In the genomic region with DNA sequence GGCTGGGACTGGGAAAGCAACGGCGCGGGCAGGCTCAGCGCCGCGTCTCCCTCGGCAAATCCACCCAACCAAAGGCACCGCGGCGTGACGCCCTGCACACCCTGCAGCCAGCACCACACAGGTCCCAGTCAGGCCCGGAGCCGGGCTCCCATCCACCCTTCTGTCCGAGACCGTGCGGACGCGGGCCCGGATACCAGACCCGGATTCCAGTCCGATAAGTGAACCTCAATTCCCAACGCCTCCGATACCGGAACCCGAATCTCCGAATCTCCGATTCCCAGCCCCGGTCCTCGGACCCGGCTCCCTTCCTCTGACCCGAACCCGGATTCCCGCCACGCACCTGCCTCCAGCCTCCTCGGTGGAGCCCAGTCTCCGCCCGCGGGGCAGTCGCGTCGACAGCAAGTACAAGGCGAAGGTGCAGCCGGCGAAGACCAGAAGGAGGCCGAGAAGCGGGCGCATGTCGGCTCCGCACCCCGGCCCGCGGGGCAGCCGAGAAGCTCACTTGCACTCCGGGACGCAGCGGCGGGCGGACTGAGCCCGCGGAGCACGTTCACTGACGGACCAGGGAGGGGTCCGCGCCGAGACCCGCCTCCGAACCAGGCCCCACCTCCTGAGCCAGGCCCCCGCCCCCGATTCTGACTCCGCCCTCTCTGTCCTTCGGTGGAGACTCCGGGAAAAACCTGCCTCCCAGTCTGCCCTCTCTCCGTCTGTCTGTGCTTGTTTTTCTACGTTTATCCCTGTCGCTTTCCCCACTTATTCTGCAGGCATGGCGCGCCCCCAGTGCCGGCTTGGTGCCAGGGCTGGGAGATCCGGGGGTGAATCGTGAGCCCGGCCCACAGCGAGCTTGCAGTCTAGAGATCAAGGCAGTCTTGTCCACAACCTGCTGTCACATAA, we compare ENCODE assay signal across 1 cellular context.
TF ChIP-seq lines count a peak whose summit lies in the region.

A gene (minus strand): TSS at position 533 of the 894 bp plus-strand sequence. CDS start 74 bp downstream, at position 459.

TF ChIP-seq in HepG2, 621 proteins besides CTCF, POLR2A, EP300 and RAD21 (continued from another document and continues in another):
- TF ChIP-seq, protein P1, sequence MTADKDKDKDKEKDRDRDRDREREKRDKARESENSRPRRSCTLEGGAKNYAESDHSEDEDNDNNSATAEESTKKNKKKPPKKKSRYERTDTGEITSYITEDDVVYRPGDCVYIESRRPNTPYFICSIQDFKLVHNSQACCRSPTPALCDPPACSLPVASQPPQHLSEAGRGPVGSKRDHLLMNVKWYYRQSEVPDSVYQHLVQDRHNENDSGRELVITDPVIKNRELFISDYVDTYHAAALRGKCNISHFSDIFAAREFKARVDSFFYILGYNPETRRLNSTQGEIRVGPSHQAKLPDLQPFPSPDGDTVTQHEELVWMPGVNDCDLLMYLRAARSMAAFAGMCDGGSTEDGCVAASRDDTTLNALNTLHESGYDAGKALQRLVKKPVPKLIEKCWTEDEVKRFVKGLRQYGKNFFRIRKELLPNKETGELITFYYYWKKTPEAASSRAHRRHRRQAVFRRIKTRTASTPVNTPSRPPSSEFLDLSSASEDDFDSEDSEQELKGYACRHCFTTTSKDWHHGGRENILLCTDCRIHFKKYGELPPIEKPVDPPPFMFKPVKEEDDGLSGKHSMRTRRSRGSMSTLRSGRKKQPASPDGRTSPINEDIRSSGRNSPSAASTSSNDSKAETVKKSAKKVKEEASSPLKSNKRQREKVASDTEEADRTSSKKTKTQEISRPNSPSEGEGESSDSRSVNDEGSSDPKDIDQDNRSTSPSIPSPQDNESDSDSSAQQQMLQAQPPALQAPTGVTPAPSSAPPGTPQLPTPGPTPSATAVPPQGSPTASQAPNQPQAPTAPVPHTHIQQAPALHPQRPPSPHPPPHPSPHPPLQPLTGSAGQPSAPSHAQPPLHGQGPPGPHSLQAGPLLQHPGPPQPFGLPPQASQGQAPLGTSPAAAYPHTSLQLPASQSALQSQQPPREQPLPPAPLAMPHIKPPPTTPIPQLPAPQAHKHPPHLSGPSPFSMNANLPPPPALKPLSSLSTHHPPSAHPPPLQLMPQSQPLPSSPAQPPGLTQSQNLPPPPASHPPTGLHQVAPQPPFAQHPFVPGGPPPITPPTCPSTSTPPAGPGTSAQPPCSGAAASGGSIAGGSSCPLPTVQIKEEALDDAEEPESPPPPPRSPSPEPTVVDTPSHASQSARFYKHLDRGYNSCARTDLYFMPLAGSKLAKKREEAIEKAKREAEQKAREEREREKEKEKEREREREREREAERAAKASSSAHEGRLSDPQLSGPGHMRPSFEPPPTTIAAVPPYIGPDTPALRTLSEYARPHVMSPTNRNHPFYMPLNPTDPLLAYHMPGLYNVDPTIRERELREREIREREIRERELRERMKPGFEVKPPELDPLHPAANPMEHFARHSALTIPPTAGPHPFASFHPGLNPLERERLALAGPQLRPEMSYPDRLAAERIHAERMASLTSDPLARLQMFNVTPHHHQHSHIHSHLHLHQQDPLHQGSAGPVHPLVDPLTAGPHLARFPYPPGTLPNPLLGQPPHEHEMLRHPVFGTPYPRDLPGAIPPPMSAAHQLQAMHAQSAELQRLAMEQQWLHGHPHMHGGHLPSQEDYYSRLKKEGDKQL (CRISPR knock-in tag; IDR thresholded peaks at IDR 0.05; ENCODE audit: low read depth): peak; percentile 49; the same call in 1 of the 2 replicates
- TF ChIP-seq ZNF570 (CRISPR knock-in tag; IDR thresholded peaks at IDR 0.05; ENCODE audit: borderline replicate concordance) (no peak; the same call in 1 of the 2 replicates), FOSL1 (CRISPR knock-in tag; IDR thresholded peaks at IDR 0.05; ENCODE audit: borderline replicate concordance) (no peak), NFYC (CRISPR knock-in tag; IDR thresholded peaks at IDR 0.05) (no peak), ZEB1 (IDR thresholded peaks at IDR 0.05; ENCODE audit: insufficient replicate concordance, low read depth) (peak; percentile 75), KDM6A (CRISPR knock-in tag; IDR thresholded peaks at IDR 0.05; ENCODE audit: low read depth) (0 out of 2 replicates have a peak, but pooled peaks have one; percentile 9), KDM1A (CRISPR knock-in tag; IDR thresholded peaks at IDR 0.05) (no peak), MIER3 (CRISPR knock-in tag; IDR thresholded peaks at IDR 0.05; ENCODE audit: borderline replicate concordance) (peak; percentile 86), ZNF660 (CRISPR knock-in tag; IDR thresholded peaks at IDR 0.05; ENCODE audit: borderline replicate concordance, low read depth) (no peak), ZFP36 (IDR thresholded peaks at IDR 0.05; ENCODE audit: borderline replicate concordance, low read depth, low read length, partially characterized antibody) (no peak), HNF4G (IDR thresholded peaks at IDR 0.05; ENCODE audit: borderline replicate concordance, low read depth, low read length) (peak; percentile 41; the same call in 1 of the 2 replicates), HNF4G (CRISPR knock-in tag; IDR thresholded peaks at IDR 0.05; ENCODE audit: borderline replicate concordance, low read depth) (peak; percentile 69; the same call in 1 of the 2 replicates), RBM22 (optimal IDR thresholded peaks at IDR 0.05; ENCODE audit: low read length) (no peak), ZNF724P (CRISPR knock-in tag; IDR thresholded peaks at IDR 0.05; ENCODE audit: borderline replicate concordance) (peak; percentile 96), ZNF30 (CRISPR knock-in tag; IDR thresholded peaks at IDR 0.05) (no peak; the same call in 1 of the 2 replicates), IKZF4 (CRISPR knock-in tag; IDR thresholded peaks at IDR 0.05; ENCODE audit: borderline replicate concordance, low read depth, not compliant biosample characterization) (peak; percentile 86), ADNP (CRISPR knock-in tag; IDR thresholded peaks at IDR 0.05) (no peak), RXRA (CRISPR knock-in tag; IDR thresholded peaks at IDR 0.05) (peak; percentile 87)
- TF ChIP-seq, protein P2, sequence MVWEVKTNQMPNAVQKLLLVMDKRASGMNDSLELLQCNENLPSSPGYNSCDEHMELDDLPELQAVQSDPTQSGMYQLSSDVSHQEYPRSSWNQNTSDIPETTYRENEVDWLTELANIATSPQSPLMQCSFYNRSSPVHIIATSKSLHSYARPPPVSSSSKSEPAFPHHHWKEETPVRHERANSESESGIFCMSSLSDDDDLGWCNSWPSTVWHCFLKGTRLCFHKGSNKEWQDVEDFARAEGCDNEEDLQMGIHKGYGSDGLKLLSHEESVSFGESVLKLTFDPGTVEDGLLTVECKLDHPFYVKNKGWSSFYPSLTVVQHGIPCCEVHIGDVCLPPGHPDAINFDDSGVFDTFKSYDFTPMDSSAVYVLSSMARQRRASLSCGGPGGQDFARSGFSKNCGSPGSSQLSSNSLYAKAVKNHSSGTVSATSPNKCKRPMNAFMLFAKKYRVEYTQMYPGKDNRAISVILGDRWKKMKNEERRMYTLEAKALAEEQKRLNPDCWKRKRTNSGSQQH (CRISPR knock-in tag; IDR thresholded peaks at IDR 0.05; ENCODE audit: low read depth): peak; percentile 92; the same call in 1 of the 2 replicates
- TF ChIP-seq, protein P3, sequence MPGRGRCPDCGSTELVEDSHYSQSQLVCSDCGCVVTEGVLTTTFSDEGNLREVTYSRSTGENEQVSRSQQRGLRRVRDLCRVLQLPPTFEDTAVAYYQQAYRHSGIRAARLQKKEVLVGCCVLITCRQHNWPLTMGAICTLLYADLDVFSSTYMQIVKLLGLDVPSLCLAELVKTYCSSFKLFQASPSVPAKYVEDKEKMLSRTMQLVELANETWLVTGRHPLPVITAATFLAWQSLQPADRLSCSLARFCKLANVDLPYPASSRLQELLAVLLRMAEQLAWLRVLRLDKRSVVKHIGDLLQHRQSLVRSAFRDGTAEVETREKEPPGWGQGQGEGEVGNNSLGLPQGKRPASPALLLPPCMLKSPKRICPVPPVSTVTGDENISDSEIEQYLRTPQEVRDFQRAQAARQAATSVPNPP (CRISPR knock-in tag; IDR thresholded peaks at IDR 0.05): no peak; the same call in 1 of the 2 replicates
- TF ChIP-seq, protein P4, sequence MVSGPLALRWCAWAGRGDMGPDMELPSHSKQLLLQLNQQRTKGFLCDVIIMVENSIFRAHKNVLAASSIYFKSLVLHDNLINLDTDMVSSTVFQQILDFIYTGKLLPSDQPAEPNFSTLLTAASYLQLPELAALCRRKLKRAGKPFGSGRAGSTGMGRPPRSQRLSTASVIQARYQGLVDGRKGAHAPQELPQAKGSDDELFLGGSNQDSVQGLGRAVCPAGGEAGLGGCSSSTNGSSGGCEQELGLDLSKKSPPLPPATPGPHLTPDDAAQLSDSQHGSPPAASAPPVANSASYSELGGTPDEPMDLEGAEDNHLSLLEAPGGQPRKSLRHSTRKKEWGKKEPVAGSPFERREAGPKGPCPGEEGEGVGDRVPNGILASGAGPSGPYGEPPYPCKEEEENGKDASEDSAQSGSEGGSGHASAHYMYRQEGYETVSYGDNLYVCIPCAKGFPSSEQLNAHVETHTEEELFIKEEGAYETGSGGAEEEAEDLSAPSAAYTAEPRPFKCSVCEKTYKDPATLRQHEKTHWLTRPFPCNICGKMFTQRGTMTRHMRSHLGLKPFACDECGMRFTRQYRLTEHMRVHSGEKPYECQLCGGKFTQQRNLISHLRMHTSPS (CRISPR knock-in tag; IDR thresholded peaks at IDR 0.05; ENCODE audit: low read depth): 0 out of 2 replicates have a peak, but pooled peaks have one; percentile 34
- TF ChIP-seq, protein P5, sequence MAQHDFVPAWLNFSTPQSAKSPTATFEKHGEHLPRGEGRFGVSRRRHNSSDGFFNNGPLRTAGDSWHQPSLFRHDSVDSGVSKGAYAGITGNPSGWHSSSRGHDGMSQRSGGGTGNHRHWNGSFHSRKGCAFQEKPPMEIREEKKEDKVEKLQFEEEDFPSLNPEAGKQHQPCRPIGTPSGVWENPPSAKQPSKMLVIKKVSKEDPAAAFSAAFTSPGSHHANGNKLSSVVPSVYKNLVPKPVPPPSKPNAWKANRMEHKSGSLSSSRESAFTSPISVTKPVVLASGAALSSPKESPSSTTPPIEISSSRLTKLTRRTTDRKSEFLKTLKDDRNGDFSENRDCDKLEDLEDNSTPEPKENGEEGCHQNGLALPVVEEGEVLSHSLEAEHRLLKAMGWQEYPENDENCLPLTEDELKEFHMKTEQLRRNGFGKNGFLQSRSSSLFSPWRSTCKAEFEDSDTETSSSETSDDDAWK (CRISPR knock-in tag; IDR thresholded peaks at IDR 0.05): no peak
- TF ChIP-seq, protein P6, sequence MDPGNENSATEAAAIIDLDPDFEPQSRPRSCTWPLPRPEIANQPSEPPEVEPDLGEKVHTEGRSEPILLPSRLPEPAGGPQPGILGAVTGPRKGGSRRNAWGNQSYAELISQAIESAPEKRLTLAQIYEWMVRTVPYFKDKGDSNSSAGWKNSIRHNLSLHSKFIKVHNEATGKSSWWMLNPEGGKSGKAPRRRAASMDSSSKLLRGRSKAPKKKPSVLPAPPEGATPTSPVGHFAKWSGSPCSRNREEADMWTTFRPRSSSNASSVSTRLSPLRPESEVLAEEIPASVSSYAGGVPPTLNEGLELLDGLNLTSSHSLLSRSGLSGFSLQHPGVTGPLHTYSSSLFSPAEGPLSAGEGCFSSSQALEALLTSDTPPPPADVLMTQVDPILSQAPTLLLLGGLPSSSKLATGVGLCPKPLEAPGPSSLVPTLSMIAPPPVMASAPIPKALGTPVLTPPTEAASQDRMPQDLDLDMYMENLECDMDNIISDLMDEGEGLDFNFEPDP (CRISPR knock-in tag; conservative IDR thresholded peaks at IDR 0.05): no peak
- TF ChIP-seq, protein P7, sequence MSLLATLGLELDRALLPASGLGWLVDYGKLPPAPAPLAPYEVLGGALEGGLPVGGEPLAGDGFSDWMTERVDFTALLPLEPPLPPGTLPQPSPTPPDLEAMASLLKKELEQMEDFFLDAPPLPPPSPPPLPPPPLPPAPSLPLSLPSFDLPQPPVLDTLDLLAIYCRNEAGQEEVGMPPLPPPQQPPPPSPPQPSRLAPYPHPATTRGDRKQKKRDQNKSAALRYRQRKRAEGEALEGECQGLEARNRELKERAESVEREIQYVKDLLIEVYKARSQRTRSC (CRISPR knock-in tag; IDR thresholded peaks at IDR 0.05; ENCODE audit: low read depth): 0 out of 2 replicates have a peak, but pooled peaks have one; percentile 19
- TF ChIP-seq, protein P8, sequence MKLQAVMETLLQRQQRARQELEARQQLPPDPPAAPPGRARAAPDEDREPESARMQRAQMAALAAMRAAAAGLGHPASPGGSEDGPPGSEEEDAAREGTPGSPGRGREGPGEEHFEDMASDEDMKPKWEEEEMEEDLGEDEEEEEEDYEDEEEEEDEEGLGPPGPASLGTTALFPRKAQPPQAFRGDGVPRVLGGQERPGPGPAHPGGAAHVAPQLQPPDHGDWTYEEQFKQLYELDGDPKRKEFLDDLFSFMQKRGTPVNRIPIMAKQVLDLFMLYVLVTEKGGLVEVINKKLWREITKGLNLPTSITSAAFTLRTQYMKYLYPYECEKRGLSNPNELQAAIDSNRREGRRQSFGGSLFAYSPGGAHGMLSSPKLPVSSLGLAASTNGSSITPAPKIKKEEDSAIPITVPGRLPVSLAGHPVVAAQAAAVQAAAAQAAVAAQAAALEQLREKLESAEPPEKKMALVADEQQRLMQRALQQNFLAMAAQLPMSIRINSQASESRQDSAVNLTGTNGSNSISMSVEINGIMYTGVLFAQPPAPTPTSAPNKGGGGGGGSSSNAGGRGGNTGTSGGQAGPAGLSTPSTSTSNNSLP (IDR thresholded peaks at IDR 0.05; ENCODE audit: low read depth, low read length): 0 out of 2 replicates have a peak, but pooled peaks have one; percentile 27
- TF ChIP-seq, protein P9, sequence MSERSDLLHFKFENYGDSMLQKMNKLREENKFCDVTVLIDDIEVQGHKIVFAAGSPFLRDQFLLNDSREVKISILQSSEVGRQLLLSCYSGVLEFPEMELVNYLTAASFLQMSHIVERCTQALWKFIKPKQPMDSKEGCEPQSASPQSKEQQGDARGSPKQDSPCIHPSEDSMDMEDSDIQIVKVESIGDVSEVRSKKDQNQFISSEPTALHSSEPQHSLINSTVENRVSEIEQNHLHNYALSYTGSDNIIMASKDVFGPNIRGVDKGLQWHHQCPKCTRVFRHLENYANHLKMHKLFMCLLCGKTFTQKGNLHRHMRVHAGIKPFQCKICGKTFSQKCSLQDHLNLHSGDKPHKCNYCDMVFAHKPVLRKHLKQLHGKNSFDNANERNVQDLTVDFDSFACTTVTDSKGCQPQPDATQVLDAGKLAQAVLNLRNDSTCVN (CRISPR knock-in tag; IDR thresholded peaks at IDR 0.05; ENCODE audit: borderline replicate concordance): no peak
- TF ChIP-seq, protein P10, sequence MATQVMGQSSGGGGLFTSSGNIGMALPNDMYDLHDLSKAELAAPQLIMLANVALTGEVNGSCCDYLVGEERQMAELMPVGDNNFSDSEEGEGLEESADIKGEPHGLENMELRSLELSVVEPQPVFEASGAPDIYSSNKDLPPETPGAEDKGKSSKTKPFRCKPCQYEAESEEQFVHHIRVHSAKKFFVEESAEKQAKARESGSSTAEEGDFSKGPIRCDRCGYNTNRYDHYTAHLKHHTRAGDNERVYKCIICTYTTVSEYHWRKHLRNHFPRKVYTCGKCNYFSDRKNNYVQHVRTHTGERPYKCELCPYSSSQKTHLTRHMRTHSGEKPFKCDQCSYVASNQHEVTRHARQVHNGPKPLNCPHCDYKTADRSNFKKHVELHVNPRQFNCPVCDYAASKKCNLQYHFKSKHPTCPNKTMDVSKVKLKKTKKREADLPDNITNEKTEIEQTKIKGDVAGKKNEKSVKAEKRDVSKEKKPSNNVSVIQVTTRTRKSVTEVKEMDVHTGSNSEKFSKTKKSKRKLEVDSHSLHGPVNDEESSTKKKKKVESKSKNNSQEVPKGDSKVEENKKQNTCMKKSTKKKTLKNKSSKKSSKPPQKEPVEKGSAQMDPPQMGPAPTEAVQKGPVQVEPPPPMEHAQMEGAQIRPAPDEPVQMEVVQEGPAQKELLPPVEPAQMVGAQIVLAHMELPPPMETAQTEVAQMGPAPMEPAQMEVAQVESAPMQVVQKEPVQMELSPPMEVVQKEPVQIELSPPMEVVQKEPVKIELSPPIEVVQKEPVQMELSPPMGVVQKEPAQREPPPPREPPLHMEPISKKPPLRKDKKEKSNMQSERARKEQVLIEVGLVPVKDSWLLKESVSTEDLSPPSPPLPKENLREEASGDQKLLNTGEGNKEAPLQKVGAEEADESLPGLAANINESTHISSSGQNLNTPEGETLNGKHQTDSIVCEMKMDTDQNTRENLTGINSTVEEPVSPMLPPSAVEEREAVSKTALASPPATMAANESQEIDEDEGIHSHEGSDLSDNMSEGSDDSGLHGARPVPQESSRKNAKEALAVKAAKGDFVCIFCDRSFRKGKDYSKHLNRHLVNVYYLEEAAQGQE (IDR thresholded peaks at IDR 0.05; ENCODE audit: borderline replicate concordance in 1 of 2, low read depth in 1 of 2, low read length in 2 of 2): peak in 1 of 2 experiments; percentile 71; a peak in 1 of 4 replicates
